In the genomic region with DNA sequence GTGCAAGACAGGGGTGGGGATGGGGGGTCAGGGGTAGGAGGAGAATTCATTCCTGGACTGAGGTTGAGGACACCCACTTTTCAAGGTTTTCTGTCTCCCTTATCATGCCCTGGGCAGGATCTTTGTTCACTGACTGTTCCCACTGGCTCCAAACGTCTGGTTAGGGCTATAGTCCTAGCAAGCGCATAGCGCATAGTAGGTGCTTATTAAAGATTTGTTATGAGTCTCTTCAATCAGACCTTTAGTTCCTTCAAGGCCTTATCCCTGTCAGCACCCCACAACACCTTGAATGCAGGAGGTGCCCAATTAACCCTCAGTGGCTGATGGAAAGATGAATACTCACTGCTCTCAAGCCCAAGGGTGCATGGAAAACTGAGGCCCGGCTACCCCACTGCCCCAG, we compare ENCODE assay signal across 8 cellular contexts.
DNase-seq lines count a peak whose midpoint lies in the region; ATAC-seq and TF ChIP-seq lines count a peak whose summit lies in the region.

No MANE protein-coding gene starts in this region.

- CTCF ChIA-PET in activated CD4-positive, alpha-beta memory T cell treated with anti-CD3 and anti-CD28 coated beads, Interleukin-2, amount 10 ng/mL, durations not matched to agents 7 days and 5 days (lab: Charles Lee): interaction anchor here (1.0 kb wide), 1 partner anchor 9 kb away, joined by 4 read pairs; no protein-coding TSS in a partner anchor

- no peaks in the 10 kb centered on the region for H3K27me3 ChIP-seq in GM06990 (replicated peaks; ENCODE audit: control insufficient read depth, insufficient read depth, low read length)
- H3K27me3 ChIP-seq in skeletal muscle tissue (ENCODE audit: control insufficient read depth in 3 of 3, insufficient read depth in 3 of 3, low read length in 3 of 3): no peaks in the 10 kb centered on the region

- H3K36me3 ChIP-seq in GM06990 (ENCODE audit: control insufficient read depth, insufficient read depth, low read length) (peaks cover 4% of the 10 kb centered on the region; the same call in 1 of the 2 replicates), skeletal muscle tissue (ENCODE audit: control insufficient read depth in 3 of 3, insufficient read depth in 3 of 3, low read length in 3 of 3) (peaks cover 0 to 3% (median 0%) of the 10 kb centered on the region in 3 donors), mucosa of descending colon (ENCODE audit: low read depth) (no peaks in the 10 kb centered on the region)

- H3K4me1 Mint-ChIP-seq in activated CD4-positive, alpha-beta memory T cell treated with anti-CD3 and anti-CD28 coated beads, Interleukin-2, amount 10 ng/mL, durations not matched to agents 7 days and 5 days: peaks cover 16% of the 10 kb centered on the region

- no peaks in the 10 kb centered on the region for H3K36me3 Mint-ChIP-seq in activated CD4-positive, alpha-beta memory T cell treated with anti-CD3 and anti-CD28 coated beads, Interleukin-2, amount 10 ng/mL, durations not matched to agents 7 days and 5 days (ENCODE audit: low read depth)

- DNase-seq in GM06990 (ENCODE audit: extremely low read depth, insufficient read length): no peak
- DNase-seq in activated CD4-positive, alpha-beta memory T cell treated with anti-CD3 and anti-CD28 coated beads, Interleukin-2, amount 10 ng/mL, durations not matched to agents 7 days and 5 days: no peak
- no peak for DNase-seq in fibroblast of pulmonary artery (ENCODE audit: low read depth)
- no peak for DNase-seq in Kasumi-1 (lab: John Stamatoyannopoulos, UW)
- no peak for DNase-seq in mucosa of descending colon

- intact Hi-C loops in mucosa of descending colon (cut with DNase I, micrococcal nuclease): no loop called here

- H3K27ac ChIP-seq in skeletal muscle tissue (ENCODE audit: low read depth, low read length): peak overlapping the region; percentile 88

- POLR2A ChIA-PET in activated CD4-positive, alpha-beta memory T cell treated with anti-CD3 and anti-CD28 coated beads, Interleukin-2, amount 10 ng/mL, durations not matched to agents 7 days and 5 days (lab: Charles Lee): interaction anchor here (0.7 to 2.3 kb wide), 4 partner anchors 10 to 92 kb away, joined by 3 to 15 read pairs (median 7); no protein-coding TSS in a partner anchor

- ATAC-seq in GM18907 (IDR thresholded peaks at IDR 0.05; ENCODE audit: unreplicated experiment): no peak
- ATAC-seq in HG03432 (IDR thresholded peaks at IDR 0.05; ENCODE audit: unreplicated experiment): no peak
- no peak for ATAC-seq in mucosa of descending colon

- H3K4me3 Mint-ChIP-seq in activated CD4-positive, alpha-beta memory T cell treated with anti-CD3 and anti-CD28 coated beads, Interleukin-2, amount 10 ng/mL, durations not matched to agents 7 days and 5 days: peak overlapping the region; percentile 75

- peak overlapping the region; percentile 83 for H3K27ac Mint-ChIP-seq in activated CD4-positive, alpha-beta memory T cell treated with anti-CD3 and anti-CD28 coated beads, Interleukin-2, amount 10 ng/mL, durations not matched to agents 7 days and 5 days

- no peaks in the 10 kb centered on the region for H3K9me3 Mint-ChIP-seq in activated CD4-positive, alpha-beta memory T cell treated with anti-CD3 and anti-CD28 coated beads, Interleukin-2, amount 10 ng/mL, durations not matched to agents 7 days and 5 days

- peak overlapping the region; percentile 29 to 69 (median 43) for H3K9ac ChIP-seq in skeletal muscle tissue (ENCODE audit: low read depth in 1 of 3, low read length in 3 of 3)

- no peaks in the 10 kb centered on the region for H3K27me3 Mint-ChIP-seq in activated CD4-positive, alpha-beta memory T cell treated with anti-CD3 and anti-CD28 coated beads, Interleukin-2, amount 10 ng/mL, durations not matched to agents 7 days and 5 days

- peak overlapping the region; percentile 73 for H3K4me3 ChIP-seq in GM06990 (replicated peaks; ENCODE audit: low read depth, low read length)
- H3K4me3 ChIP-seq in fibroblast of pulmonary artery (replicated peaks; ENCODE audit: low read depth, low read length): peak overlapping the region; percentile 41
- H3K4me3 ChIP-seq in skeletal muscle tissue (ENCODE audit: low read length in 3 of 3): peak overlapping the region in 2 of 3 donors; percentile 9 to 13
- no peak overlapping the region for H3K4me3 ChIP-seq in mucosa of descending colon

- H3K9me3 ChIP-seq in skeletal muscle tissue (ENCODE audit: control insufficient read depth in 3 of 3, low read length in 3 of 3) (no peaks in the 10 kb centered on the region), mucosa of descending colon (no peaks in the 10 kb centered on the region)

- H3K4me1 ChIP-seq in skeletal muscle tissue (ENCODE audit: control insufficient read depth in 3 of 3, insufficient read depth in 3 of 3, low read length in 3 of 3): peaks cover 27 to 34% (median 34%) of the 10 kb centered on the region in 3 donors
- H3K4me1 ChIP-seq in mucosa of descending colon (ENCODE audit: low read depth): peaks cover 7% of the 10 kb centered on the region

- TF ChIP-seq CTCF in GM06990 (IDR thresholded peaks at IDR 0.05; ENCODE audit: insufficient read depth, low read length, poor library complexity, severe bottlenecking): no peak
- no peak for TF ChIP-seq CTCF in fibroblast of pulmonary artery (IDR thresholded peaks at IDR 0.05; ENCODE audit: low read length, missing control alignments)
- no peak for TF ChIP-seq CTCF in mucosa of descending colon (IDR thresholded peaks at IDR 0.05)
